Comparison of ENCODE assay signal across 19 cellular contexts in the genomic region with DNA sequence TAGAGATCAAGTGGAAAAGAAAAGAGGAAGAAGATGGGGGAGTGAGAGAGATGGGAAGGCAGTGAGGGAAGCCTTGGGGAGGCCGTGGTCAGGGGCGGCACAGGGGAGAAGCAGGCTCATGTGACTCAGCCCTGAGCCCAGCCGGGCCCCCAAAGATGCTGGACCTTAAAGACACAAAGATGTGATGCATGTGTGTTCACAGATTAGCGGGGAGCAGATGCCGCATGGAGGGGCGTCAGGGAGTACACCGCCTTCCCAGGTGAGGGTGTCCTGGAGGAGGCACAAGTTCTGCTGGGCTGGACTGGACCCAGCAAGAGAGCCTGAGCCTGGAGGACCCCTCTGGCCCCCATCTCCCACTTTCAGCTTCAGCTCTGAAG.
DNase-seq lines count a peak whose midpoint lies in the region; ATAC-seq, FAIRE-seq and TF ChIP-seq lines count a peak whose summit lies in the region.
"Had no signal": no experiment of that assay in that cellular context is flagged by ENCODE, and none has a peak within 500 bp of the region (broad histone marks: within the 10 kb centered on the region; RNA-seq: fewer than 3 reads in every experiment).

No MANE protein-coding gene starts in this region.

- FAIRE-seq in HepG2 (lab: Jason Lieb, UNC), result no peak
- FAIRE-seq: astrocyte, islet of Langerhans had no signal

- H3K9ac ChIP-seq in HepG2 (ENCODE audit: insufficient read depth, low read depth, low read length), result no peak overlapping the region

- in situ Hi-C loops in HepG2 (cut with HindIII; ENCODE audit: extremely low pct_ligation_motif_present, low pct_unique_long_range_greater_than_20kb), result no loop called here

- TF ChIP-seq POLR2A in right lobe of liver (IDR thresholded peaks at IDR 0.05) (no peak), HepG2 (IDR thresholded peaks at IDR 0.05; ENCODE audit: insufficient read depth in 1 of 2, low read depth in 2 of 2, low read length in 2 of 2) (no peak), adrenal gland (IDR thresholded peaks at IDR 0.05) (no peak)

- H3K36me3 ChIP-seq in right lobe of liver, result no peaks in the 10 kb centered on the region
- no peaks in the 10 kb centered on the region for H3K36me3 ChIP-seq in HepG2 (replicated peaks in 1 of 2; ENCODE audit: control insufficient read depth in 1 of 2, insufficient read depth in 2 of 2, low read length in 2 of 2)
- H3K36me3 ChIP-seq in adrenal gland (replicated peaks in 1 of 2), result no peaks in the 10 kb centered on the region
- no peaks in the 10 kb centered on the region for H3K36me3 ChIP-seq in lower lobe of right lung
- no peaks in the 10 kb centered on the region for H3K36me3 ChIP-seq in aorta (ENCODE audit: control insufficient read depth in 1 of 2, insufficient read depth in 2 of 2, low read length in 1 of 2)

- no TSS peak for BruUV-seq in HepG2 (replicated peaks; lab: Mats Ljungman, UMichigan)

- intact Hi-C loops in right lobe of liver (cut with DNase I), result no loop called here
- intact Hi-C loops in HepG2 (cut with micrococcal nuclease; ENCODE audit: unreplicated experiment), result no loop called here
- intact Hi-C loops in adrenal gland (cut with DNase I), result no loop called here
- intact Hi-C loops in lower lobe of right lung (cut with DNase I), result no loop called here
- intact Hi-C loops in aorta (cut with DNase I), result loop anchor here in 1 of 2 donors (5.0 kb wide), 1 partner anchor 33 kb away; no protein-coding TSS in a partner anchor

- no peaks in the 10 kb centered on the region for H3K9me3 ChIP-seq in right lobe of liver
- no peaks in the 10 kb centered on the region for H3K9me3 ChIP-seq in HepG2 (ENCODE audit: low read length)
- no peaks in the 10 kb centered on the region for H3K9me3 ChIP-seq in adrenal gland (replicated peaks in 1 of 3)
- no peaks in the 10 kb centered on the region for H3K9me3 ChIP-seq in lower lobe of right lung
- H3K9me3 ChIP-seq in aorta (ENCODE audit: control insufficient read depth, low read length), result no peaks in the 10 kb centered on the region

- no peak overlapping the region for H2AFZ ChIP-seq in HepG2 (ENCODE audit: low read length)

- TF ChIP-seq CTCF in right lobe of liver (IDR thresholded peaks at IDR 0.05) (no peak), HepG2 (CRISPR knock-in tag; IDR thresholded peaks at IDR 0.05) (no peak), adrenal gland (IDR thresholded peaks at IDR 0.05) (no peak), lower lobe of right lung (IDR thresholded peaks at IDR 0.05) (no peak)

- H3K4me3 ChIP-seq in right lobe of liver, result no peak overlapping the region
- no peak overlapping the region for H3K4me3 ChIP-seq in HepG2 (replicated peaks in 1 of 3; ENCODE audit: insufficient read depth in 1 of 3, low read depth in 2 of 3, low read length in 3 of 3)
- H3K4me3 ChIP-seq in adrenal gland, result no peak overlapping the region
- no peak overlapping the region for H3K4me3 ChIP-seq in lower lobe of right lung
- no peak overlapping the region for H3K4me3 ChIP-seq in aorta (ENCODE audit: low read length in 2 of 2)

- no peaks in the 10 kb centered on the region for H3K27me3 ChIP-seq in right lobe of liver
- peaks cover 20 to 78% of the 10 kb centered on the region in 2 experiments for H3K27me3 ChIP-seq in HepG2 (ENCODE audit: control insufficient read depth in 1 of 2, insufficient read depth in 2 of 2, low read length in 2 of 2)
- no peaks in the 10 kb centered on the region for H3K27me3 ChIP-seq in adrenal gland
- no peaks in the 10 kb centered on the region for H3K27me3 ChIP-seq in lower lobe of right lung (ENCODE audit: low read depth)
- no peaks in the 10 kb centered on the region for H3K27me3 ChIP-seq in aorta (ENCODE audit: control insufficient read depth in 1 of 2, insufficient read depth in 2 of 2, low read length in 1 of 2)

- no peak for TF ChIP-seq RAD21 in HepG2 (CRISPR knock-in tag; IDR thresholded peaks at IDR 0.05)

- CTCF ChIA-PET in HepG2 (lab: Yijun Ruan, JAX; ENCODE audit: low intra/inter-chr PET ratio, low total read pairs), result no interaction called here

- DNase-seq in right lobe of liver, result peak; percentile 5 to 38 (median 29)
- no peak for DNase-seq in HepG2 (ENCODE audit: low spot score)
- peak in 6 of 7 donors; percentile 1 to 45 (median 10) for DNase-seq in adrenal gland
- peak; percentile 44 for DNase-seq in lower lobe of right lung
- peak; percentile 39 to 70 for DNase-seq in aorta
- DNase-seq in stimulated activated CD4-positive, alpha-beta T cell treated with anti-CD3 and anti-CD28 coated beads, Interleukin-1b, Interleukin-23, amount 100 ng/mL, for 48 hours, result no peak
- DNase-seq in stimulated activated CD4-positive, alpha-beta T cell treated with anti-CD3 and anti-CD28 coated beads, Interleukin-4, amount 100 ng/mL, for 24 hours, result no peak
- no peak for DNase-seq in activated CD4-positive, alpha-beta T cell treated with anti-CD3 and anti-CD28 coated beads for 1 hour
- DNase-seq: activated CD8-positive, alpha-beta memory T cell treated with anti-CD3 and anti-CD28 coated beads, Interleukin-2, amount 10 ng/mL, durations not matched to agents 7 days and 5 days; activated gamma-delta T cell; DND-41; GOT3; mesendoderm; NCI-H187 treated with DMSO at 0.1 percent for 48 hours; NK-92 treated with Interleukin-12 subunit alpha and Interleukin-12 subunit beta, amount 100 ng/mL, for 24 hours had no signal

- ATAC-seq in right lobe of liver (no peak), HepG2 (no peak), lower lobe of right lung (no peak), aorta (ENCODE audit: low FRiP score) (no peak)
- ATAC-seq: activated CD4-positive, CD25-positive, alpha-beta regulatory T cell treated with anti-CD3 and anti-CD28 coated beads, Interleukin-2, amount 50 U/mL, for 24 hours; activated CD8-positive, alpha-beta memory T cell treated with anti-CD3 and anti-CD28 coated beads, Interleukin-2, amount 10 ng/mL, durations not matched to agents 7 days and 5 days had no signal

- no peak for TF ChIP-seq EP300 in HepG2 (IDR thresholded peaks at IDR 0.05; ENCODE audit: low read depth in 2 of 2, low read length in 2 of 2)
- no peak for TF ChIP-seq EP300 in HepG2 (CRISPR knock-in tag; IDR thresholded peaks at IDR 0.05; ENCODE audit: borderline replicate concordance)

- H3K79me2 ChIP-seq in HepG2 (ENCODE audit: insufficient read depth, low read length), result no peaks in the 10 kb centered on the region

- H3K27ac ChIP-seq in right lobe of liver, result no peak overlapping the region
- no peak overlapping the region for H3K27ac ChIP-seq in HepG2 (ENCODE audit: extremely low read length, insufficient read depth, low read length)
- H3K27ac ChIP-seq in adrenal gland, result no peak overlapping the region
- no peak overlapping the region for H3K27ac ChIP-seq in lower lobe of right lung
- no peak overlapping the region for H3K27ac ChIP-seq in aorta (ENCODE audit: low read depth in 1 of 2, low read length in 2 of 2)
- H3K27ac ChIP-seq: RWPE1 had no signal

- no peaks in the 10 kb centered on the region for H3K4me1 ChIP-seq in right lobe of liver
- H3K4me1 ChIP-seq in HepG2 (ENCODE audit: insufficient read depth, low read length), result peaks cover 8% of the 10 kb centered on the region; the same call in 1 of the 2 replicates
- no peaks in the 10 kb centered on the region for H3K4me1 ChIP-seq in adrenal gland (replicated peaks in 1 of 2)
- peaks cover 10% of the 10 kb centered on the region for H3K4me1 ChIP-seq in lower lobe of right lung
- H3K4me1 ChIP-seq in aorta (ENCODE audit: control insufficient read depth in 1 of 2, insufficient read depth in 2 of 2, low read length in 2 of 2), result no peaks in the 10 kb centered on the region

- H3K4me2 ChIP-seq in HepG2 (ENCODE audit: low read depth, low read length), result no peak overlapping the region

- 0 out of 2 replicates have a peak, but pooled peaks cover 2% of the 10 kb centered on the region for H4K20me1 ChIP-seq in HepG2 (ENCODE audit: insufficient read depth, low read length)

- POLR2A ChIA-PET in HepG2 (lab: Yijun Ruan, JAX), result no interaction called here

- WGBS in right lobe of liver (ENCODE audit: insufficient coverage, low coverage, low lambda C conversion rate, missing lambda C conversion rate), result 75% methylated on average over 2 of the region's 7 CpGs
- WGBS in HepG2 (ENCODE audit: low lambda C conversion rate), result 52% methylated on average over 7 of the region's 7 CpGs
- WGBS in adrenal gland, 4 donors, result 82 to 87% (median 86%) methylated on average over 7 of the region's 7 CpGs
- 93 to 94% methylated on average over 7 of the region's 7 CpGs for WGBS in aorta, 2 donors

TF ChIP-seq in HepG2, 621 proteins besides CTCF, POLR2A, EP300 and RAD21 (continues in another document):
- TF ChIP-seq, protein P1, sequence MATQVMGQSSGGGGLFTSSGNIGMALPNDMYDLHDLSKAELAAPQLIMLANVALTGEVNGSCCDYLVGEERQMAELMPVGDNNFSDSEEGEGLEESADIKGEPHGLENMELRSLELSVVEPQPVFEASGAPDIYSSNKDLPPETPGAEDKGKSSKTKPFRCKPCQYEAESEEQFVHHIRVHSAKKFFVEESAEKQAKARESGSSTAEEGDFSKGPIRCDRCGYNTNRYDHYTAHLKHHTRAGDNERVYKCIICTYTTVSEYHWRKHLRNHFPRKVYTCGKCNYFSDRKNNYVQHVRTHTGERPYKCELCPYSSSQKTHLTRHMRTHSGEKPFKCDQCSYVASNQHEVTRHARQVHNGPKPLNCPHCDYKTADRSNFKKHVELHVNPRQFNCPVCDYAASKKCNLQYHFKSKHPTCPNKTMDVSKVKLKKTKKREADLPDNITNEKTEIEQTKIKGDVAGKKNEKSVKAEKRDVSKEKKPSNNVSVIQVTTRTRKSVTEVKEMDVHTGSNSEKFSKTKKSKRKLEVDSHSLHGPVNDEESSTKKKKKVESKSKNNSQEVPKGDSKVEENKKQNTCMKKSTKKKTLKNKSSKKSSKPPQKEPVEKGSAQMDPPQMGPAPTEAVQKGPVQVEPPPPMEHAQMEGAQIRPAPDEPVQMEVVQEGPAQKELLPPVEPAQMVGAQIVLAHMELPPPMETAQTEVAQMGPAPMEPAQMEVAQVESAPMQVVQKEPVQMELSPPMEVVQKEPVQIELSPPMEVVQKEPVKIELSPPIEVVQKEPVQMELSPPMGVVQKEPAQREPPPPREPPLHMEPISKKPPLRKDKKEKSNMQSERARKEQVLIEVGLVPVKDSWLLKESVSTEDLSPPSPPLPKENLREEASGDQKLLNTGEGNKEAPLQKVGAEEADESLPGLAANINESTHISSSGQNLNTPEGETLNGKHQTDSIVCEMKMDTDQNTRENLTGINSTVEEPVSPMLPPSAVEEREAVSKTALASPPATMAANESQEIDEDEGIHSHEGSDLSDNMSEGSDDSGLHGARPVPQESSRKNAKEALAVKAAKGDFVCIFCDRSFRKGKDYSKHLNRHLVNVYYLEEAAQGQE (IDR thresholded peaks at IDR 0.05; ENCODE audit: borderline replicate concordance in 1 of 2, low read depth in 1 of 2, low read length in 2 of 2), result no peak
- no peak for TF ChIP-seq GTF2F1 (IDR thresholded peaks at IDR 0.05; ENCODE audit: low read length)
- TF ChIP-seq, protein P2, sequence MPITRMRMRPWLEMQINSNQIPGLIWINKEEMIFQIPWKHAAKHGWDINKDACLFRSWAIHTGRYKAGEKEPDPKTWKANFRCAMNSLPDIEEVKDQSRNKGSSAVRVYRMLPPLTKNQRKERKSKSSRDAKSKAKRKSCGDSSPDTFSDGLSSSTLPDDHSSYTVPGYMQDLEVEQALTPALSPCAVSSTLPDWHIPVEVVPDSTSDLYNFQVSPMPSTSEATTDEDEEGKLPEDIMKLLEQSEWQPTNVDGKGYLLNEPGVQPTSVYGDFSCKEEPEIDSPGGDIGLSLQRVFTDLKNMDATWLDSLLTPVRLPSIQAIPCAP (CRISPR knock-in tag; IDR thresholded peaks at IDR 0.05; ENCODE audit: low read depth), result no peak

Comparison
In these comparisons a context has a peak if more than half of its experiments do, and no peak if none do; other contexts are left out.
1. DNase-seq: peak in right lobe of liver (3 of 3), adrenal gland (6 of 7), lower lobe of right lung (single experiment) and aorta (2 of 2); none in HepG2 (single experiment), stimulated activated CD4-positive, alpha-beta T cell treated with anti-CD3 and anti-CD28 coated beads, Interleukin-1b, Interleukin-23, amount 100 ng/mL, for 48 hours (single experiment), stimulated activated CD4-positive, alpha-beta T cell treated with anti-CD3 and anti-CD28 coated beads, Interleukin-4, amount 100 ng/mL, for 24 hours (single experiment) and activated CD4-positive, alpha-beta T cell treated with anti-CD3 and anti-CD28 coated beads for 1 hour (single experiment).